Comparison of ENCODE assay signal across 6 cellular contexts in the genomic region with DNA sequence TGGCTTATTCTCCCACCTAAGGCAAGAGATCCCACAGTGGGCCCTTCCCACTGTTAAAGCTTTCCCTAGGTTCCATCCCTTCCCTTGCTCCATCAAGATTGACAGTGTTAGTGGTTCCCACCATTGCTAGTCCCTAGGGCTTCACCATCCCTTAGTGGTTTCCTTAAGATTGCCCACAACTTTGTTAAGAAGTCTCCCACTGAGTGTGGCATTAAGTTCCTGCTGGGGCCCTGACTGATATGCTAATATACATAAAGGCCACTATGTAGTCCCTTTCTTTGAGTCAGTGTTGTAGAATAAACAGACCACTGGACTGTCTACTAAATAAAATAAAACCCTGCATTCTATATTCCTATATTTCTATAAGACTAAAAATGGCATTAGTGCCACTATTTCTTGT.
"Had no signal": no experiment of that assay in that cellular context is flagged by ENCODE, and none has a peak within 500 bp of the region (broad histone marks: within the 10 kb centered on the region; RNA-seq: fewer than 3 reads in every experiment).

No MANE protein-coding gene starts in this region.

- ATAC-seq: K562 had no signal

- H3K4me3 ChIP-seq: GM23248, K562 had no signal

- H3K9me3 Mint-ChIP-seq: H9 had no signal

- H3K27ac ChIP-seq: GM23248 had no signal

- H2AFZ ChIP-seq: GM23248 had no signal

- H3K4me3 Mint-ChIP-seq: H9 had no signal

- DNase-seq: GM23248, H9, HCEC 1CT, IMR-90, KG1 had no signal

- H3K27ac Mint-ChIP-seq: H9 had no signal

- H3K9ac ChIP-seq: GM23248 had no signal
